Comparison of ENCODE assay signal across 8 cellular contexts in genomic region chr10:14560274-14560673, GRCh38.
DNase-seq lines count a peak whose midpoint lies in the region; ATAC-seq and TF ChIP-seq lines count a peak whose summit lies in the region.

No MANE protein-coding gene starts in this region.

- H3K36me3 Mint-ChIP-seq in T-helper 17 cell (ENCODE audit: low read depth): peaks cover 11% of the 10 kb centered on the region
- H3K36me3 Mint-ChIP-seq in chondrocyte (ENCODE audit: low read depth): peaks cover 3% of the 10 kb centered on the region

- TF ChIP-seq CTCF in chondrocyte (IDR thresholded peaks at IDR 0.05): peak; percentile 39
- TF ChIP-seq CTCF in osteoblast (IDR thresholded peaks at IDR 0.05; ENCODE audit: extremely low read depth, low read depth, low read length): peak; percentile 37

- peak; percentile 13 for ATAC-seq in T-helper 17 cell
- no peak for ATAC-seq in HG02981 (IDR thresholded peaks at IDR 0.05; ENCODE audit: unreplicated experiment)
- no peak for ATAC-seq in GM21447 (IDR thresholded peaks at IDR 0.05; ENCODE audit: unreplicated experiment)

- H3K9me3 ChIP-seq in T-helper 17 cell (ENCODE audit: control insufficient read depth, low read length, poor library complexity, severe bottlenecking) (no peaks in the 10 kb centered on the region), osteoblast (ENCODE audit: low read depth, low read length) (no peaks in the 10 kb centered on the region)

- H3K27ac Mint-ChIP-seq in T-helper 17 cell (peak overlapping the region; percentile 99), chondrocyte (ENCODE audit: unreplicated experiment) (no peak overlapping the region)

- H3K27ac ChIP-seq in osteoblast (ENCODE audit: low read depth, low read length): no peak overlapping the region

- H3K4me3 Mint-ChIP-seq in T-helper 17 cell: peak overlapping the region; percentile 93
- no peak overlapping the region for H3K4me3 Mint-ChIP-seq in chondrocyte (ENCODE audit: unreplicated experiment)

- peak; percentile 16 for DNase-seq in NCI-H1694 (lab: John Stamatoyannopoulos, UW)
- no peak for DNase-seq in NCI-H1694 treated with DMSO at 0.1 percent for 48 hours (lab: John Stamatoyannopoulos, UW)
- peak in 1 of 3 donors; percentile 50 for DNase-seq in T-helper 17 cell
- no peak for DNase-seq in chondrocyte (ENCODE audit: low spot score)
- peak; percentile 84 for DNase-seq in osteoblast (ENCODE audit: insufficient read length, low spot score, missing footprints)
- DNase-seq in HUDEP-2 (lab: John Stamatoyannopoulos, UW; ENCODE audit: unreplicated experiment in 76 of 76): no peak

- H3K4me3 ChIP-seq in osteoblast (ENCODE audit: insufficient read depth, low read length): no peak overlapping the region

- H3K9me3 Mint-ChIP-seq in chondrocyte (ENCODE audit: low read depth): no peaks in the 10 kb centered on the region

- H4K20me1 ChIP-seq in osteoblast (ENCODE audit: insufficient read depth, low read length): no peaks in the 10 kb centered on the region

- H3K4me1 Mint-ChIP-seq in T-helper 17 cell: peaks cover 84% of the 10 kb centered on the region
- H3K4me1 Mint-ChIP-seq in chondrocyte (ENCODE audit: low read depth): peaks cover 26% of the 10 kb centered on the region

- no peak overlapping the region for H3K4me2 ChIP-seq in osteoblast (ENCODE audit: insufficient read depth, low read length)

- no peaks in the 10 kb centered on the region for H3K27me3 ChIP-seq in osteoblast (ENCODE audit: insufficient read depth, low read length)

- H3K27me3 Mint-ChIP-seq in T-helper 17 cell (no peaks in the 10 kb centered on the region), chondrocyte (ENCODE audit: low read depth) (no peaks in the 10 kb centered on the region)

- H3K4me1 ChIP-seq in osteoblast (ENCODE audit: insufficient read depth, low read length): peaks cover 6% of the 10 kb centered on the region

- no peaks in the 10 kb centered on the region for H3K36me3 ChIP-seq in osteoblast (ENCODE audit: insufficient read depth, low read length)

- H2AFZ ChIP-seq in osteoblast (ENCODE audit: low read length): no peak overlapping the region

- H3K79me2 ChIP-seq in osteoblast (ENCODE audit: insufficient read depth, low read length): peaks cover 63% of the 10 kb centered on the region

Comparison
In these comparisons a context has a peak if more than half of its experiments do, and no peak if none do; other contexts are left out.
1. DNase-seq: peak in NCI-H1694 (single experiment) and osteoblast (single experiment); none in NCI-H1694 treated with DMSO at 0.1 percent for 48 hours (single experiment), chondrocyte (single experiment) and HUDEP-2 (0 of 76).